Comparison of ENCODE assay signal across 8 cellular contexts in genomic region chrX:40012800-40013682, GRCh38.
DNase-seq lines count a peak whose midpoint lies in the region; ATAC-seq and TF ChIP-seq lines count a peak whose summit lies in the region.

No MANE protein-coding gene starts in this region.

- no peak overlapping the region for H3K9ac ChIP-seq in parathyroid adenoma

- H3K9me3 Mint-ChIP-seq in activated naive CD4-positive, alpha-beta T cell treated with anti-CD3 and anti-CD28 coated beads, Interleukin-2, amount 10 ng/mL, durations not matched to agents 7 days and 5 days, result peaks cover 3% of the 10 kb centered on the region

- H3K4me2 ChIP-seq in parathyroid adenoma (ENCODE audit: low read length), result peak overlapping the region; percentile 83

- H3K9me3 ChIP-seq in parathyroid adenoma (ENCODE audit: control insufficient read depth, low read length), result no peaks in the 10 kb centered on the region

- peak overlapping the region; percentile 84 for H3K27ac Mint-ChIP-seq in activated naive CD4-positive, alpha-beta T cell treated with anti-CD3 and anti-CD28 coated beads, Interleukin-2, amount 10 ng/mL, durations not matched to agents 7 days and 5 days

- intact Hi-C loops in Right ventricle myocardium inferior (cut with DNase I), result loop anchor here (1.0 to 10.0 kb wide), 6 partner anchors 43 to 278 kb away; no protein-coding TSS in a partner anchor

- peaks cover 37% of the 10 kb centered on the region for H3K4me1 Mint-ChIP-seq in activated naive CD4-positive, alpha-beta T cell treated with anti-CD3 and anti-CD28 coated beads, Interleukin-2, amount 10 ng/mL, durations not matched to agents 7 days and 5 days

- no peak for TF ChIP-seq CTCF in parathyroid adenoma (IDR thresholded peaks at IDR 0.05)

- CTCF ChIA-PET in activated naive CD4-positive, alpha-beta T cell treated with anti-CD3 and anti-CD28 coated beads, Interleukin-2, amount 10 ng/mL, durations not matched to agents 7 days and 5 days (lab: Charles Lee), result interaction anchor here (1.1 to 1.5 kb wide), 2 partner anchors 9 to 282 kb away, joined by 4 to 5 read pairs; no protein-coding TSS in a partner anchor

- no peaks in the 10 kb centered on the region for H3K36me3 ChIP-seq in parathyroid adenoma (ENCODE audit: control insufficient read depth, insufficient read depth, low read length)

- H3K79me2 ChIP-seq in parathyroid adenoma, result no peaks in the 10 kb centered on the region

- peak overlapping the region; percentile 75 for H2AFZ ChIP-seq in parathyroid adenoma

- peak overlapping the region; percentile 71 for H3K27ac ChIP-seq in parathyroid adenoma

- peaks cover 49% of the 10 kb centered on the region for H3K27me3 Mint-ChIP-seq in activated naive CD4-positive, alpha-beta T cell treated with anti-CD3 and anti-CD28 coated beads, Interleukin-2, amount 10 ng/mL, durations not matched to agents 7 days and 5 days

- H3K36me3 Mint-ChIP-seq in activated naive CD4-positive, alpha-beta T cell treated with anti-CD3 and anti-CD28 coated beads, Interleukin-2, amount 10 ng/mL, durations not matched to agents 7 days and 5 days, result peaks cover 2% of the 10 kb centered on the region

- peak overlapping the region; percentile 75 for H3K4me3 Mint-ChIP-seq in activated naive CD4-positive, alpha-beta T cell treated with anti-CD3 and anti-CD28 coated beads, Interleukin-2, amount 10 ng/mL, durations not matched to agents 7 days and 5 days

- no peaks in the 10 kb centered on the region for H3K4me1 ChIP-seq in parathyroid adenoma

- H3K4me3 ChIP-seq in parathyroid adenoma (ENCODE audit: low read depth, low read length), result peak overlapping the region; percentile 54

- H3K27me3 ChIP-seq in parathyroid adenoma (ENCODE audit: control insufficient read depth, insufficient read depth, low read length), result no peaks in the 10 kb centered on the region

- no peak for DNase-seq in activated CD4-positive, CD25-positive, alpha-beta regulatory T cell treated with anti-CD3 and anti-CD28 coated beads, Interleukin-2, amount 50 U/mL, for 72 hours
- DNase-seq in NCI-H345 (lab: John Stamatoyannopoulos, UW) (peak; percentile 68), Right ventricle myocardium inferior (ENCODE audit: missing footprints) (peak; percentile 84), A172 (ENCODE audit: low spot score) (no peak)
- peak; percentile 69 for DNase-seq in activated naive CD4-positive, alpha-beta T cell treated with anti-CD3 and anti-CD28 coated beads, Interleukin-2, amount 10 ng/mL, durations not matched to agents 7 days and 5 days

- peak; percentile 31 to 45 for ATAC-seq in activated CD4-positive, CD25-positive, alpha-beta regulatory T cell treated with anti-CD3 and anti-CD28 coated beads, Interleukin-2, amount 50 U/mL, for 24 hours
- ATAC-seq in HG02884 (IDR thresholded peaks at IDR 0.05; ENCODE audit: unreplicated experiment) (peak; percentile 40), Right ventricle myocardium inferior (peak; percentile 68)

Comparison
In these comparisons a context has a peak if more than half of its experiments do, and no peak if none do; other contexts are left out.
1. DNase-seq: peak in NCI-H345 (single experiment), activated naive CD4-positive, alpha-beta T cell treated with anti-CD3 and anti-CD28 coated beads, Interleukin-2, amount 10 ng/mL, durations not matched to agents 7 days and 5 days (single experiment) and Right ventricle myocardium inferior (single experiment); none in activated CD4-positive, CD25-positive, alpha-beta regulatory T cell treated with anti-CD3 and anti-CD28 coated beads, Interleukin-2, amount 50 U/mL, for 72 hours (single experiment) and A172 (single experiment).
2. Peak in every context shown above with its lines, with median percentiles within 50 percentile points of each other: ATAC-seq.